In the genomic region with DNA sequence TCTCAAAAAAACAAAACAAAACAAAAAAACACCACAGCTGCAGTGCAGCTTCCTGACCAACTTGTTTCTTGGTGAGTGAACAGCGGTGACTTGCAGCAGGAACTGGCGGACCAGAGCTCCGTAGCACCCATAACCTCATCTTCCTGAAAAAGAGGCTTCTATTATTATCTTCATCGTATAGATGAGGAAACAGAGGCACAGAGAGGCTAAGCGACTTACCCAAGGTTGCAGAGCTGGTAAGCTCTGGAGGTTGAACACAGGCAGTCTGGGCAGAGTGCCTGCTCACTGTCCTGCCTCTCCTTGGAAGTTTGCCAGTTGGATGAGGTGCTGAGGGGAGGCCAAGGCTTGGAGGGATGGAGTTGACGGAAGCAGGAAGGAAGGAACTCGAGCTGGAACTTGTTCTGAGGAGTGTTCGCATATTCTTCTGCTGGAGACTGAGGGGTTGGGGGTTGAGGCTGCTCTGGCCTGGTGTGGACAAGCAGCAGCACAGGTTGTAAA, we compare ENCODE assay signal across 9 cellular contexts. TPM values are rescaled to one million over a fixed set of nuclear protein-coding genes. Genes with fewer than 3 reads are reported as not detected.
A peak's percentile ranks its signal among the peaks of the same experiment; 100 is the strongest.
DNase-seq lines count a peak whose midpoint lies in the region; ATAC-seq and TF ChIP-seq lines count a peak whose summit lies in the region.
"Had no signal": no experiment of that assay in that cellular context is flagged by ENCODE, and none has a peak within 500 bp of the region (broad histone marks: within the 10 kb centered on the region; RNA-seq: fewer than 3 reads in every experiment).

No MANE protein-coding gene starts in this region.

- H3K4me3 ChIP-seq in choroid plexus epithelial cell (ENCODE audit: low read depth, low read length), result no peak overlapping the region

- no peak for TF ChIP-seq CTCF in choroid plexus epithelial cell (conservative IDR thresholded peaks at IDR 0.05; ENCODE audit: low read depth, low read length)
- no peak for TF ChIP-seq CTCF in omental fat pad (IDR thresholded peaks at IDR 0.05)

- H3K27ac Mint-ChIP-seq in activated T-cell treated with anti-CD3 and anti-CD28 coated beads, Interleukin-2, amount 50 U/mL, for 24 hours, result peak overlapping the region; percentile 38
- peak overlapping the region; percentile 81 for H3K27ac Mint-ChIP-seq in stimulated activated effector memory CD8-positive, alpha-beta T cell treated with anti-CD3 and anti-CD28 coated beads, Interleukin-12 subunit alpha, Interleukin-12 subunit beta, amount 100 ng/mL, for 72 hours

- DNase-seq in activated T-cell treated with anti-CD3 and anti-CD28 coated beads, Interleukin-2, amount 50 U/mL, for 24 hours, result no peak
- DNase-seq in activated T-cell treated with anti-CD3 and anti-CD28 coated beads for 4 hours (no peak), NCI-H2171 treated with DMSO at 0.1 percent for 48 hours (lab: John Stamatoyannopoulos, UW) (peak; percentile 64), choroid plexus epithelial cell (ENCODE audit: low read depth) (peak; percentile 78), omental fat pad (ENCODE audit: low spot score) (no peak)
- peak in 1 of 2 donors; percentile 56 for DNase-seq in stimulated activated effector memory CD8-positive, alpha-beta T cell treated with anti-CD3 and anti-CD28 coated beads, Interleukin-12 subunit alpha, Interleukin-12 subunit beta, amount 100 ng/mL, for 72 hours (ENCODE audit: low spot score in 2 of 2)
- DNase-seq: activated CD4-positive, alpha-beta T cell treated with anti-CD3 and anti-CD28 coated beads for 48 hours had no signal

- no peaks in the 10 kb centered on the region for H3K36me3 Mint-ChIP-seq in activated T-cell treated with anti-CD3 and anti-CD28 coated beads, Interleukin-2, amount 50 U/mL, for 24 hours (ENCODE audit: low read depth)
- no peaks in the 10 kb centered on the region for H3K36me3 Mint-ChIP-seq in stimulated activated effector memory CD8-positive, alpha-beta T cell treated with anti-CD3 and anti-CD28 coated beads, Interleukin-12 subunit alpha, Interleukin-12 subunit beta, amount 100 ng/mL, for 72 hours

- no peaks in the 10 kb centered on the region for H3K27me3 Mint-ChIP-seq in activated T-cell treated with anti-CD3 and anti-CD28 coated beads, Interleukin-2, amount 50 U/mL, for 24 hours

- no peak overlapping the region for H3K4me3 Mint-ChIP-seq in activated T-cell treated with anti-CD3 and anti-CD28 coated beads, Interleukin-2, amount 50 U/mL, for 24 hours
- peak overlapping the region; percentile 37 for H3K4me3 Mint-ChIP-seq in stimulated activated effector memory CD8-positive, alpha-beta T cell treated with anti-CD3 and anti-CD28 coated beads, Interleukin-12 subunit alpha, Interleukin-12 subunit beta, amount 100 ng/mL, for 72 hours

- H3K9me3 Mint-ChIP-seq in activated T-cell treated with anti-CD3 and anti-CD28 coated beads, Interleukin-2, amount 50 U/mL, for 24 hours, result no peaks in the 10 kb centered on the region
- no peaks in the 10 kb centered on the region for H3K9me3 Mint-ChIP-seq in stimulated activated effector memory CD8-positive, alpha-beta T cell treated with anti-CD3 and anti-CD28 coated beads, Interleukin-12 subunit alpha, Interleukin-12 subunit beta, amount 100 ng/mL, for 72 hours

- peaks cover 28% of the 10 kb centered on the region for H3K4me1 Mint-ChIP-seq in activated T-cell treated with anti-CD3 and anti-CD28 coated beads, Interleukin-2, amount 50 U/mL, for 24 hours (ENCODE audit: low read depth)
- H3K4me1 Mint-ChIP-seq in stimulated activated effector memory CD8-positive, alpha-beta T cell treated with anti-CD3 and anti-CD28 coated beads, Interleukin-12 subunit alpha, Interleukin-12 subunit beta, amount 100 ng/mL, for 72 hours, result peaks cover 52% of the 10 kb centered on the region

- ATAC-seq in stimulated activated effector memory CD8-positive, alpha-beta T cell treated with anti-CD3 and anti-CD28 coated beads, Interleukin-12 subunit alpha, Interleukin-12 subunit beta, amount 100 ng/mL, for 72 hours, result peak; percentile 53
- ATAC-seq in GM18520 (IDR thresholded peaks at IDR 0.05; ENCODE audit: unreplicated experiment) (no peak), omental fat pad (ENCODE audit: low FRiP score) (no peak), GM19351 (IDR thresholded peaks at IDR 0.05; ENCODE audit: unreplicated experiment) (no peak)

RNA-seq across cellular contexts. Expression of a gene that starts 47.9 kb away (rescaled TPM):
- total RNA-seq in omental fat pad, result 10 to 100 TPM; 16.0 to 24.0 (median 20.0) TPM

Comparison
In these comparisons a context has a peak if more than half of its experiments do, and no peak if none do; other contexts are left out.
1. DNase-seq: peak in NCI-H2171 treated with DMSO at 0.1 percent for 48 hours (single experiment) and choroid plexus epithelial cell (single experiment); none in activated T-cell treated with anti-CD3 and anti-CD28 coated beads, Interleukin-2, amount 50 U/mL, for 24 hours (single experiment), activated T-cell treated with anti-CD3 and anti-CD28 coated beads for 4 hours (single experiment) and omental fat pad (single experiment).